35 cellular contexts compared by ENCODE assay signal in the genomic region with DNA sequence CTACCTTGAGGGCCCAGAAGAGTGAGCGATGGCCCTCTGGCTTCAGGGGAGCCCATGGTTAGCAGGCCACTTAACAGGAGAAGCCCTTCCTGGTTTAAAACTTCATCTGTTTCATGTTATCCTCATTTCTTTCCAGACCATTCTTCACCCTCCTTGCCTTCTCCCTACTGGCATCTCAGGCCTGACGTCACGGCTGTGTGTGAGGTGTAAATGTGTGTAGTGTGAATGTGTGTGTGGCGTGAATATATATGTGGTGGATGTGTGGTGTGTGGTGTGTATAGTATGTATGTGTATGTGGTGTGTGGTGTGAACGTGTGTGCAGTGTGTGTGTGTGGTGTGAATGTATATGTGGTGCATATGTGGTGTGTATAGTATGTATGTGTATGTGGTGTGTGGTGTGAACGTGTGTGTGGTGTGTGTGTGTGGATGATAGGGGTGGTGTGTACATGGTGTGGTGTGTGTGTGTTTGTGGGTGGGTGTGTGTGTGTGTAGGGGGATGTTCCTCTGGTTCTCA.
"Had no signal": no experiment of that assay in that cellular context is flagged by ENCODE, and none has a peak within 500 bp of the region (broad histone marks: within the 10 kb centered on the region; RNA-seq: fewer than 3 reads in every experiment).

No MANE protein-coding gene starts in this region.

- H3K36me3 ChIP-seq: ascending aorta, cardiac muscle cell, Peyer's patch, WERI-Rb-1 had no signal

- H3K9me3 Mint-ChIP-seq: activated CD4-positive, alpha-beta memory T cell treated with anti-CD3 and anti-CD28 coated beads, Interleukin-2, amount 10 ng/mL, durations not matched to agents 7 days and 5 days; activated naive CD4-positive, alpha-beta T cell treated with anti-CD3 and anti-CD28 coated beads, Interleukin-2, amount 50 U/mL, for 24 hours; activated T-helper 17 cell treated with anti-CD3 and anti-CD28 coated beads, Interleukin-2, amount 50 U/mL, for 72 hours had no signal

- ATAC-seq: activated CD8-positive, alpha-beta memory T cell treated with anti-CD3 and anti-CD28 coated beads, Interleukin-2, amount 10 ng/mL, durations not matched to agents 7 days and 5 days; activated T-cell treated with anti-CD3 and anti-CD28 coated beads, Interleukin-2, amount 50 U/mL, for 72 hours; activated T-helper 17 cell treated with anti-CD3 and anti-CD28 coated beads, Interleukin-2, amount 50 U/mL, for 72 hours; PC-3; Right ventricle myocardium inferior; SK-N-SH treated with all-trans-retinoic acid at 6 μM for 48 hours had no signal

- H3K9me3 ChIP-seq: ascending aorta, Peyer's patch had no signal

- H3K27ac Mint-ChIP-seq: activated CD4-positive, alpha-beta memory T cell treated with anti-CD3 and anti-CD28 coated beads, Interleukin-2, amount 10 ng/mL, durations not matched to agents 7 days and 5 days; activated CD8-positive, alpha-beta memory T cell treated with anti-CD3 and anti-CD28 coated beads, Interleukin-2, amount 10 ng/mL, durations not matched to agents 7 days and 5 days; activated naive CD4-positive, alpha-beta T cell treated with anti-CD3 and anti-CD28 coated beads, Interleukin-2, amount 50 U/mL, for 24 hours; activated naive CD8-positive, alpha-beta T cell treated with anti-CD3 and anti-CD28 coated beads, Interleukin-2, amount 10 ng/mL, durations not matched to agents 7 days and 5 days; activated T-cell treated with anti-CD3 and anti-CD28 coated beads, Interleukin-2, amount 50 U/mL, for 72 hours; activated T-helper 17 cell treated with anti-CD3 and anti-CD28 coated beads, Interleukin-2, amount 50 U/mL, for 72 hours had no signal

- H3K36me3 Mint-ChIP-seq: activated CD8-positive, alpha-beta memory T cell treated with anti-CD3 and anti-CD28 coated beads, Interleukin-2, amount 10 ng/mL, durations not matched to agents 7 days and 5 days; activated naive CD4-positive, alpha-beta T cell treated with anti-CD3 and anti-CD28 coated beads, Interleukin-2, amount 50 U/mL, for 24 hours; activated naive CD8-positive, alpha-beta T cell treated with anti-CD3 and anti-CD28 coated beads, Interleukin-2, amount 10 ng/mL, durations not matched to agents 7 days and 5 days had no signal

- DNase-seq: activated CD4-positive, alpha-beta memory T cell treated with anti-CD3 and anti-CD28 coated beads, Interleukin-2, amount 10 ng/mL, durations not matched to agents 7 days and 5 days; activated CD4-positive, alpha-beta T cell treated with anti-CD3 and anti-CD28 coated beads for 1 hour; activated CD4-positive, alpha-beta T cell treated with anti-CD3 and anti-CD28 coated beads for 48 hours; activated CD4-positive, CD25-positive, alpha-beta regulatory T cell; activated CD8-positive, alpha-beta memory T cell treated with anti-CD3 and anti-CD28 coated beads for 24 hours; activated CD8-positive, alpha-beta memory T cell treated with anti-CD3 and anti-CD28 coated beads, Interleukin-2, amount 10 ng/mL, durations not matched to agents 7 days and 5 days; activated CD8-positive, alpha-beta memory T cell treated with anti-CD3 and anti-CD28 coated beads, Interleukin-2, amount 50 U/mL, for 48 hours; activated effector memory CD4-positive, alpha-beta T cell treated with anti-CD3 and anti-CD28 coated beads, Interleukin-2, amount 50 U/mL, for 16 hours; activated naive CD4-positive, alpha-beta T cell treated with Interleukin-2 at 50 U/mL for 16 hours; activated naive CD8-positive, alpha-beta T cell treated with anti-CD3 and anti-CD28 coated beads, Interleukin-2, amount 10 ng/mL, durations not matched to agents 7 days and 5 days; activated T-cell treated with anti-CD3 and anti-CD28 coated beads, Interleukin-2, amount 50 U/mL, for 72 hours; amygdala; NCI-H1105; NCI-H1417 treated with DMSO at 0.1 percent for 48 hours; NCI-H1694; NCI-H2029; NCI-H2171; NCI-H510A; NCI-H526; NCI-H748 treated with DMSO at 0.1 percent for 48 hours; NK-92 treated with Interleukin-12 subunit alpha and Interleukin-12 subunit beta, amount 100 ng/mL, for 24 hours; PC-3; Peyer's patch; SIG-M5; T-helper 1 cell; T-helper 2 cell; T-helper 9 cell; WERI-Rb-1 had no signal

- H3K4me1 ChIP-seq: ascending aorta, Peyer's patch had no signal

- H3K27ac ChIP-seq: ascending aorta, cardiac muscle cell, Peyer's patch, RWPE1, WERI-Rb-1 had no signal

- H3K27me3 ChIP-seq: ascending aorta, cardiac muscle cell, Peyer's patch had no signal

- H3K4me3 ChIP-seq: ascending aorta, cardiac muscle cell, Peyer's patch had no signal

- H3K4me3 Mint-ChIP-seq: activated CD4-positive, alpha-beta memory T cell treated with anti-CD3 and anti-CD28 coated beads, Interleukin-2, amount 10 ng/mL, durations not matched to agents 7 days and 5 days; activated CD8-positive, alpha-beta memory T cell treated with anti-CD3 and anti-CD28 coated beads, Interleukin-2, amount 10 ng/mL, durations not matched to agents 7 days and 5 days; activated naive CD4-positive, alpha-beta T cell treated with anti-CD3 and anti-CD28 coated beads, Interleukin-2, amount 50 U/mL, for 24 hours; activated naive CD8-positive, alpha-beta T cell treated with anti-CD3 and anti-CD28 coated beads, Interleukin-2, amount 10 ng/mL, durations not matched to agents 7 days and 5 days; activated T-cell treated with anti-CD3 and anti-CD28 coated beads, Interleukin-2, amount 50 U/mL, for 72 hours; activated T-helper 17 cell treated with anti-CD3 and anti-CD28 coated beads, Interleukin-2, amount 50 U/mL, for 72 hours had no signal

- H3K4me1 Mint-ChIP-seq: activated CD4-positive, alpha-beta memory T cell treated with anti-CD3 and anti-CD28 coated beads, Interleukin-2, amount 10 ng/mL, durations not matched to agents 7 days and 5 days; activated CD8-positive, alpha-beta memory T cell treated with anti-CD3 and anti-CD28 coated beads, Interleukin-2, amount 10 ng/mL, durations not matched to agents 7 days and 5 days; activated naive CD4-positive, alpha-beta T cell treated with anti-CD3 and anti-CD28 coated beads, Interleukin-2, amount 50 U/mL, for 24 hours; activated T-helper 17 cell treated with anti-CD3 and anti-CD28 coated beads, Interleukin-2, amount 50 U/mL, for 72 hours had no signal
